Comparison of ENCODE assay signal across 1 cellular context in genomic region chr7:125061776-125062397, GRCh38.
TF ChIP-seq lines count a peak whose summit lies in the region.

No MANE protein-coding gene starts in this region.

TF ChIP-seq in SK-N-SH treated with all-trans-retinoic acid at 6 μM for 48 hours, 23 proteins besides CTCF, POLR2A, EP300 and RAD21 (continued from another document):
- TF ChIP-seq POU6F1 (CRISPR knock-in tag; IDR thresholded peaks at IDR 0.05; ENCODE audit: borderline replicate concordance, low read depth) (no peak), ZC3H10 (CRISPR knock-in tag; IDR thresholded peaks at IDR 0.05) (no peak), ESRRG (CRISPR knock-in tag; IDR thresholded peaks at IDR 0.05) (no peak), ZFP3 (CRISPR knock-in tag; IDR thresholded peaks at IDR 0.05) (no peak), ZNF565 (CRISPR knock-in tag; conservative IDR thresholded peaks at IDR 0.05; ENCODE audit: low read depth) (no peak), BACH2 (CRISPR knock-in tag; IDR thresholded peaks at IDR 0.05; ENCODE audit: borderline replicate concordance) (no peak), GLIS3 (CRISPR knock-in tag; IDR thresholded peaks at IDR 0.05) (no peak), RARB (CRISPR knock-in tag; IDR thresholded peaks at IDR 0.05) (no peak), CSDC2 (CRISPR knock-in tag; IDR thresholded peaks at IDR 0.05) (0 out of 2 replicates have a peak, but pooled peaks have one; percentile 16), TCF4 (CRISPR knock-in tag; IDR thresholded peaks at IDR 0.05; ENCODE audit: borderline replicate concordance) (no peak), ZNF8 (CRISPR knock-in tag; IDR thresholded peaks at IDR 0.05) (no peak), ZFP30 (CRISPR knock-in tag; IDR thresholded peaks at IDR 0.05) (no peak), PATZ1 (CRISPR knock-in tag; IDR thresholded peaks at IDR 0.05; ENCODE audit: borderline replicate concordance) (no peak)
